Comparison of ENCODE assay signal across 1 cellular context in genomic region chr14:21098892-21099595, GRCh38.
TF ChIP-seq lines count a peak whose summit lies in the region.

No MANE protein-coding gene starts in this region.

TF ChIP-seq in SK-N-SH treated with all-trans-retinoic acid at 6 μM for 48 hours, 23 proteins besides CTCF, POLR2A, EP300 and RAD21 (continued from another document):
- TF ChIP-seq PPARA (CRISPR knock-in tag; IDR thresholded peaks at IDR 0.05; ENCODE audit: borderline replicate concordance) = no peak
- no peak for TF ChIP-seq TSHZ2 (CRISPR knock-in tag; IDR thresholded peaks at IDR 0.05)
- TF ChIP-seq PATZ1 (CRISPR knock-in tag; IDR thresholded peaks at IDR 0.05; ENCODE audit: borderline replicate concordance) = no peak
- no peak for TF ChIP-seq ZFP3 (CRISPR knock-in tag; IDR thresholded peaks at IDR 0.05)
